Comparison of ENCODE assay signal across 16 cellular contexts in genomic region chr16:81544261-81544660, GRCh38.
DNase-seq lines count a peak whose midpoint lies in the region; ATAC-seq and TF ChIP-seq lines count a peak whose summit lies in the region.
"Had no signal": no experiment of that assay in that cellular context is flagged by ENCODE, and none has a peak within 500 bp of the region (broad histone marks: within the 10 kb centered on the region; RNA-seq: fewer than 3 reads in every experiment).

No MANE protein-coding gene starts in this region.

- peak; percentile 61 to 82 (median 70) for ATAC-seq in natural killer cell
- ATAC-seq in GM21390 (IDR thresholded peaks at IDR 0.05; ENCODE audit: unreplicated experiment) = no peak
- ATAC-seq: activated CD8-positive, alpha-beta memory T cell treated with anti-CD3 and anti-CD28 coated beads, Interleukin-2, amount 10 ng/mL, durations not matched to agents 7 days and 5 days; gastroesophageal sphincter had no signal

- H3K27me3 Mint-ChIP-seq in CD8-positive, alpha-beta memory T cell = no peaks in the 10 kb centered on the region
- no peaks in the 10 kb centered on the region for H3K27me3 Mint-ChIP-seq in natural killer cell (ENCODE audit: low read depth in 2 of 2)
- H3K27me3 Mint-ChIP-seq in activated T-helper 1 cell treated with anti-CD3 and anti-CD28 coated beads, Interleukin-12 subunit alpha, Interleukin-12 subunit beta, Interleukin-2, Interleukin-4 antibody, amounts not matched to agents 30 ng/mL and 10 ng/mL and 1 ng/mL, durations not matched to agents 14 hours and 24 hours and 36 hours (ENCODE audit: insufficient read depth) = no peaks in the 10 kb centered on the region
- H3K27me3 Mint-ChIP-seq: activated CD8-positive, alpha-beta memory T cell treated with anti-CD3 and anti-CD28 coated beads, Interleukin-2, amount 10 ng/mL, durations not matched to agents 7 days and 5 days; central memory CD8-positive, alpha-beta T cell had no signal

- no peaks in the 10 kb centered on the region for H3K9me3 Mint-ChIP-seq in CD8-positive, alpha-beta memory T cell
- no peaks in the 10 kb centered on the region for H3K9me3 Mint-ChIP-seq in natural killer cell
- H3K9me3 Mint-ChIP-seq in activated T-helper 1 cell treated with anti-CD3 and anti-CD28 coated beads, Interleukin-12 subunit alpha, Interleukin-12 subunit beta, Interleukin-2, Interleukin-4 antibody, amounts not matched to agents 30 ng/mL and 10 ng/mL and 1 ng/mL, durations not matched to agents 14 hours and 24 hours and 36 hours = no peaks in the 10 kb centered on the region
- H3K9me3 Mint-ChIP-seq: central memory CD8-positive, alpha-beta T cell had no signal

- peaks cover 3% of the 10 kb centered on the region for H3K36me3 ChIP-seq in CD8-positive, alpha-beta memory T cell (ENCODE audit: insufficient read depth, low read length)
- H3K36me3 ChIP-seq: gastroesophageal sphincter had no signal

- intact Hi-C loops in natural killer cell (cut with micrococcal nuclease) = loop anchor here (2.0 kb wide), 1 partner anchor 15 kb away; no protein-coding TSS in a partner anchor
- intact Hi-C loops in activated T-helper 1 cell treated with anti-CD3 and anti-CD28 coated beads, Interleukin-12 subunit alpha, Interleukin-12 subunit beta, Interleukin-2, Interleukin-4 antibody, amounts not matched to agents 30 ng/mL and 10 ng/mL and 1 ng/mL, durations not matched to agents 14 hours and 24 hours and 36 hours (cut with micrococcal nuclease) = no loop called here

- no peak for DNase-seq in CD8-positive, alpha-beta memory T cell
- DNase-seq in Kasumi-1 (lab: John Stamatoyannopoulos, UW) (peak; percentile 55 to 68), dermis blood vessel endothelial cell (peak; percentile 67), natural killer cell (no peak), SKM-1 (lab: John Stamatoyannopoulos, UW; ENCODE audit: unreplicated experiment) (no peak), NCI-H82 treated with DMSO at 0.1 percent for 48 hours (lab: John Stamatoyannopoulos, UW; ENCODE audit: unreplicated experiment) (no peak)
- DNase-seq in activated T-helper 1 cell treated with anti-CD3 and anti-CD28 coated beads, Interleukin-12 subunit alpha, Interleukin-12 subunit beta, Interleukin-2, Interleukin-4 antibody, amounts not matched to agents 30 ng/mL and 10 ng/mL and 1 ng/mL, durations not matched to agents 14 hours and 24 hours and 36 hours (ENCODE audit: low spot score) = no peak
- DNase-seq: activated CD8-positive, alpha-beta memory T cell treated with anti-CD3 and anti-CD28 coated beads, Interleukin-2, amount 10 ng/mL, durations not matched to agents 7 days and 5 days; islet precursor cell; NCI-H1092 treated with DMSO at 0.1 percent for 48 hours; NCI-H2171; retina; stimulated activated CD4-positive, alpha-beta T cell treated with anti-CD3 and anti-CD28 coated beads, Interleukin-4, amount 100 ng/mL, for 24 hours had no signal

- no peak overlapping the region for H3K4me3 ChIP-seq in CD8-positive, alpha-beta memory T cell (ENCODE audit: low read length)
- H3K4me3 ChIP-seq: gastroesophageal sphincter had no signal

- POLR2A ChIA-PET in CD8-positive, alpha-beta memory T cell (lab: Charles Lee) = no interaction called here

- no peak for TF ChIP-seq CTCF in natural killer cell (IDR thresholded peaks at IDR 0.05)

- peaks cover 9% of the 10 kb centered on the region for H3K4me1 ChIP-seq in CD8-positive, alpha-beta memory T cell (ENCODE audit: insufficient read depth, low read length)

- H3K9me3 ChIP-seq in CD8-positive, alpha-beta memory T cell (ENCODE audit: low read length) = no peaks in the 10 kb centered on the region
- H3K9me3 ChIP-seq: gastroesophageal sphincter had no signal

- peaks cover 45 to 81% (median 64%) of the 10 kb centered on the region in 3 donors for H3K4me1 Mint-ChIP-seq in CD8-positive, alpha-beta memory T cell
- peaks cover 58 to 70% of the 10 kb centered on the region in 2 donors for H3K4me1 Mint-ChIP-seq in natural killer cell
- peaks cover 16% of the 10 kb centered on the region for H3K4me1 Mint-ChIP-seq in activated T-helper 1 cell treated with anti-CD3 and anti-CD28 coated beads, Interleukin-12 subunit alpha, Interleukin-12 subunit beta, Interleukin-2, Interleukin-4 antibody, amounts not matched to agents 30 ng/mL and 10 ng/mL and 1 ng/mL, durations not matched to agents 14 hours and 24 hours and 36 hours (ENCODE audit: low read depth)

- peaks cover 0 to 9% (median 4%) of the 10 kb centered on the region in 3 donors for H3K36me3 Mint-ChIP-seq in CD8-positive, alpha-beta memory T cell
- H3K36me3 Mint-ChIP-seq in natural killer cell = no peaks in the 10 kb centered on the region
- H3K36me3 Mint-ChIP-seq in activated T-helper 1 cell treated with anti-CD3 and anti-CD28 coated beads, Interleukin-12 subunit alpha, Interleukin-12 subunit beta, Interleukin-2, Interleukin-4 antibody, amounts not matched to agents 30 ng/mL and 10 ng/mL and 1 ng/mL, durations not matched to agents 14 hours and 24 hours and 36 hours (ENCODE audit: low read depth) = no peaks in the 10 kb centered on the region
- H3K36me3 Mint-ChIP-seq: activated CD8-positive, alpha-beta memory T cell treated with anti-CD3 and anti-CD28 coated beads, Interleukin-2, amount 10 ng/mL, durations not matched to agents 7 days and 5 days had no signal

- no peak overlapping the region for H3K27ac ChIP-seq in CD8-positive, alpha-beta memory T cell (ENCODE audit: low read depth, low read length)
- H3K27ac ChIP-seq: gastroesophageal sphincter had no signal

- H3K4me3 Mint-ChIP-seq in CD8-positive, alpha-beta memory T cell = peak overlapping the region in 6 of 7 donors; percentile 1 to 45 (median 13)
- peak overlapping the region; percentile 1 for H3K4me3 Mint-ChIP-seq in natural killer cell
- no peak overlapping the region for H3K4me3 Mint-ChIP-seq in activated T-helper 1 cell treated with anti-CD3 and anti-CD28 coated beads, Interleukin-12 subunit alpha, Interleukin-12 subunit beta, Interleukin-2, Interleukin-4 antibody, amounts not matched to agents 30 ng/mL and 10 ng/mL and 1 ng/mL, durations not matched to agents 14 hours and 24 hours and 36 hours
- H3K4me3 Mint-ChIP-seq: activated CD8-positive, alpha-beta memory T cell treated with anti-CD3 and anti-CD28 coated beads, Interleukin-2, amount 10 ng/mL, durations not matched to agents 7 days and 5 days; central memory CD8-positive, alpha-beta T cell had no signal

- H3K27me3 ChIP-seq in CD8-positive, alpha-beta memory T cell (ENCODE audit: insufficient read depth, low read length, poor library complexity, severe bottlenecking) = no peaks in the 10 kb centered on the region
- H3K27me3 ChIP-seq: gastroesophageal sphincter had no signal

- H3K27ac Mint-ChIP-seq in CD8-positive, alpha-beta memory T cell = peak overlapping the region in 7 of 8 donors; percentile 13 to 85 (median 59)
- H3K27ac Mint-ChIP-seq in natural killer cell = peak overlapping the region; percentile 4 to 62
- H3K27ac Mint-ChIP-seq in activated T-helper 1 cell treated with anti-CD3 and anti-CD28 coated beads, Interleukin-12 subunit alpha, Interleukin-12 subunit beta, Interleukin-2, Interleukin-4 antibody, amounts not matched to agents 30 ng/mL and 10 ng/mL and 1 ng/mL, durations not matched to agents 14 hours and 24 hours and 36 hours = no peak overlapping the region
- H3K27ac Mint-ChIP-seq: activated CD8-positive, alpha-beta memory T cell treated with anti-CD3 and anti-CD28 coated beads, Interleukin-2, amount 10 ng/mL, durations not matched to agents 7 days and 5 days had no signal

- CTCF ChIA-PET in CD8-positive, alpha-beta memory T cell (lab: Charles Lee) = no interaction called here

Comparison
In these comparisons a context has a peak if more than half of its experiments do, and no peak if none do; other contexts are left out.
1. DNase-seq: peak in Kasumi-1 (2 of 2) and dermis blood vessel endothelial cell (single experiment); none in CD8-positive, alpha-beta memory T cell (0 of 5), natural killer cell (single experiment), SKM-1 (single experiment), NCI-H82 treated with DMSO at 0.1 percent for 48 hours (single experiment) and activated T-helper 1 cell treated with anti-CD3 and anti-CD28 coated beads, Interleukin-12 subunit alpha, Interleukin-12 subunit beta, Interleukin-2, Interleukin-4 antibody, amounts not matched to agents 30 ng/mL and 10 ng/mL and 1 ng/mL, durations not matched to agents 14 hours and 24 hours and 36 hours (single experiment).